12 cellular contexts compared by ENCODE assay signal in genomic region chr6:15962449-15962764, GRCh38.
DNase-seq lines count a peak whose midpoint lies in the region; ATAC-seq and TF ChIP-seq lines count a peak whose summit lies in the region.
"Had no signal": no experiment of that assay in that cellular context is flagged by ENCODE, and none has a peak within 500 bp of the region (broad histone marks: within the 10 kb centered on the region; RNA-seq: fewer than 3 reads in every experiment).

No MANE protein-coding gene starts in this region.

- peaks cover 31% of the 10 kb centered on the region for H3K4me1 Mint-ChIP-seq in T-helper 2 cell treated with Interferon-gamma antibody and Interleukin-4, amounts not matched to agents 5 μg/mL and 100 μg/mL, for 36 hours (ENCODE audit: low read depth)
- H3K4me1 Mint-ChIP-seq in glutamatergic neuron (ENCODE audit: low read depth, unreplicated experiment): peaks cover 2% of the 10 kb centered on the region

- ATAC-seq in Right ventricle myocardium superior (ENCODE audit: poor library complexity): no peak
- ATAC-seq in GM18861 (IDR thresholded peaks at IDR 0.05; ENCODE audit: unreplicated experiment): no peak

- H3K4me3 ChIP-seq in left ventricle myocardium inferior (no peak overlapping the region), foreskin fibroblast (ENCODE audit: low read depth in 1 of 2, low read length in 2 of 2) (no peak overlapping the region)
- H3K4me3 ChIP-seq: tibial nerve had no signal

- no peaks in the 10 kb centered on the region for H3K27me3 Mint-ChIP-seq in T-helper 2 cell treated with Interferon-gamma antibody and Interleukin-4, amounts not matched to agents 5 μg/mL and 100 μg/mL, for 36 hours (ENCODE audit: low read depth)
- H3K27me3 Mint-ChIP-seq in glutamatergic neuron (ENCODE audit: unreplicated experiment): no peaks in the 10 kb centered on the region
- H3K27me3 Mint-ChIP-seq: dendritic cell treated with granulocyte-macrophage colony-stimulating factor and Interleukin-4, amounts not matched to agents 40 ng/mL and 50 ng/mL, for 4 days had no signal

- peak overlapping the region; percentile 5 for H3K27ac ChIP-seq in left ventricle myocardium inferior (replicated peaks)
- H3K27ac ChIP-seq: parathyroid adenoma, tibial nerve had no signal

- H3K9me3 ChIP-seq in left ventricle myocardium inferior (replicated peaks): no peaks in the 10 kb centered on the region
- H3K9me3 ChIP-seq: tibial nerve had no signal

- H3K27ac Mint-ChIP-seq in T-helper 2 cell treated with Interferon-gamma antibody and Interleukin-4, amounts not matched to agents 5 μg/mL and 100 μg/mL, for 36 hours: peak overlapping the region; percentile 77
- no peak overlapping the region for H3K27ac Mint-ChIP-seq in glutamatergic neuron (ENCODE audit: unreplicated experiment)
- H3K27ac Mint-ChIP-seq: dendritic cell treated with granulocyte-macrophage colony-stimulating factor and Interleukin-4, amounts not matched to agents 40 ng/mL and 50 ng/mL, for 4 days had no signal

- no peaks in the 10 kb centered on the region for H3K36me3 ChIP-seq in left ventricle myocardium inferior
- H3K36me3 ChIP-seq: tibial nerve had no signal

- peak overlapping the region; percentile 13 for H3K4me3 Mint-ChIP-seq in T-helper 2 cell treated with Interferon-gamma antibody and Interleukin-4, amounts not matched to agents 5 μg/mL and 100 μg/mL, for 36 hours
- no peak overlapping the region for H3K4me3 Mint-ChIP-seq in glutamatergic neuron (ENCODE audit: unreplicated experiment)
- H3K4me3 Mint-ChIP-seq: dendritic cell treated with granulocyte-macrophage colony-stimulating factor and Interleukin-4, amounts not matched to agents 40 ng/mL and 50 ng/mL, for 4 days; H9 had no signal

- peaks cover 10% of the 10 kb centered on the region for H3K9me3 Mint-ChIP-seq in T-helper 2 cell treated with Interferon-gamma antibody and Interleukin-4, amounts not matched to agents 5 μg/mL and 100 μg/mL, for 36 hours
- H3K9me3 Mint-ChIP-seq in glutamatergic neuron (ENCODE audit: unreplicated experiment): no peaks in the 10 kb centered on the region

- H3K27me3 ChIP-seq in left ventricle myocardium inferior (ENCODE audit: low read depth): no peaks in the 10 kb centered on the region
- H3K27me3 ChIP-seq: tibial nerve had no signal

- peaks cover 8% of the 10 kb centered on the region for H3K36me3 Mint-ChIP-seq in T-helper 2 cell treated with Interferon-gamma antibody and Interleukin-4, amounts not matched to agents 5 μg/mL and 100 μg/mL, for 36 hours (ENCODE audit: low read depth)
- H3K36me3 Mint-ChIP-seq in glutamatergic neuron (ENCODE audit: unreplicated experiment): no peaks in the 10 kb centered on the region

- intact Hi-C loops in left ventricle myocardium inferior (cut with micrococcal nuclease) (no loop called here), Right ventricle myocardium superior (cut with DNase I) (no loop called here)

- TF ChIP-seq CTCF in left ventricle myocardium inferior (IDR thresholded peaks at IDR 0.05; ENCODE audit: borderline replicate concordance): no peak
- no peak for TF ChIP-seq CTCF in foreskin fibroblast (IDR thresholded peaks at IDR 0.05; ENCODE audit: low read depth, low read length)
- no peak for TF ChIP-seq CTCF in glutamatergic neuron (IDR thresholded peaks at IDR 0.05; ENCODE audit: partially characterized antibody, unreplicated experiment)

- DNase-seq in left ventricle myocardium inferior (no peak), Right ventricle myocardium superior (no peak), foreskin fibroblast (peak; percentile 84 to 87), stromal cell of bone marrow (ENCODE audit: low read depth) (peak; percentile 28), COR-L47 (lab: John Stamatoyannopoulos, UW) (no peak), glutamatergic neuron (no peak)
- peak; percentile 41 for DNase-seq in T-helper 2 cell treated with Interferon-gamma antibody and Interleukin-4, amounts not matched to agents 5 μg/mL and 100 μg/mL, for 36 hours (ENCODE audit: low spot score)
- DNase-seq: H9 had no signal

- H3K4me1 ChIP-seq in left ventricle myocardium inferior: peaks cover 8% of the 10 kb centered on the region
- H3K4me1 ChIP-seq: parathyroid adenoma had no signal

Comparison
In these comparisons a context has a peak if more than half of its experiments do, and no peak if none do; other contexts are left out.
1. DNase-seq: peak in T-helper 2 cell treated with Interferon-gamma antibody and Interleukin-4, amounts not matched to agents 5 μg/mL and 100 μg/mL, for 36 hours (single experiment), foreskin fibroblast (2 of 2) and stromal cell of bone marrow (single experiment); none in left ventricle myocardium inferior (single experiment), Right ventricle myocardium superior (single experiment), COR-L47 (single experiment) and glutamatergic neuron (single experiment).